2 cellular contexts compared by ENCODE assay signal in genomic region chr9:78568774-78569173, GRCh38.
TF ChIP-seq lines count a peak whose summit lies in the region.

No MANE protein-coding gene starts in this region.

TF ChIP-seq in GM12878, 131 proteins besides CTCF, POLR2A, EP300 and RAD21 (continued from another document):
- TF ChIP-seq PRDM15 (CRISPR knock-in tag; IDR thresholded peaks at IDR 0.05) = no peak
- TF ChIP-seq, protein P1, sequence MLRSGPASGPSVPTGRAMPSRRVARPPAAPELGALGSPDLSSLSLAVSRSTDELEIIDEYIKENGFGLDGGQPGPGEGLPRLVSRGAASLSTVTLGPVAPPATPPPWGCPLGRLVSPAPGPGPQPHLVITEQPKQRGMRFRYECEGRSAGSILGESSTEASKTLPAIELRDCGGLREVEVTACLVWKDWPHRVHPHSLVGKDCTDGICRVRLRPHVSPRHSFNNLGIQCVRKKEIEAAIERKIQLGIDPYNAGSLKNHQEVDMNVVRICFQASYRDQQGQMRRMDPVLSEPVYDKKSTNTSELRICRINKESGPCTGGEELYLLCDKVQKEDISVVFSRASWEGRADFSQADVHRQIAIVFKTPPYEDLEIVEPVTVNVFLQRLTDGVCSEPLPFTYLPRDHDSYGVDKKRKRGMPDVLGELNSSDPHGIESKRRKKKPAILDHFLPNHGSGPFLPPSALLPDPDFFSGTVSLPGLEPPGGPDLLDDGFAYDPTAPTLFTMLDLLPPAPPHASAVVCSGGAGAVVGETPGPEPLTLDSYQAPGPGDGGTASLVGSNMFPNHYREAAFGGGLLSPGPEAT (IDR thresholded peaks at IDR 0.05; ENCODE audit: low read depth) = no peak
- no peak for TF ChIP-seq ZBED1 (IDR thresholded peaks at IDR 0.05; ENCODE audit: borderline replicate concordance)
- TF ChIP-seq YY1 (IDR thresholded peaks at IDR 0.05; ENCODE audit: low read depth, low read length) = 0 out of 2 replicates have a peak, but pooled peaks have one; percentile 21
- TF ChIP-seq NR2C1 (IDR thresholded peaks at IDR 0.05) = no peak
TF ChIP-seq in GM12878: peak in this region for 1.

TF ChIP-seq in SK-N-SH, 30 proteins besides CTCF, POLR2A, EP300 and RAD21 (continued from another document):
- TF ChIP-seq REST (IDR thresholded peaks at IDR 0.05; ENCODE audit: low read depth, low read length) (no peak), JUND (IDR thresholded peaks at IDR 0.05) (no peak), TEAD4 (IDR thresholded peaks at IDR 0.05; ENCODE audit: borderline replicate concordance, insufficient read depth) (no peak), SMC3 (IDR thresholded peaks at IDR 0.05; ENCODE audit: low read depth, low read length) (no peak), RFX5 (IDR thresholded peaks at IDR 0.05; ENCODE audit: low read length) (no peak), FOXJ3 (CRISPR knock-in tag; IDR thresholded peaks at IDR 0.05) (no peak)
